Comparison of ENCODE assay signal across 26 cellular contexts in the genomic region with DNA sequence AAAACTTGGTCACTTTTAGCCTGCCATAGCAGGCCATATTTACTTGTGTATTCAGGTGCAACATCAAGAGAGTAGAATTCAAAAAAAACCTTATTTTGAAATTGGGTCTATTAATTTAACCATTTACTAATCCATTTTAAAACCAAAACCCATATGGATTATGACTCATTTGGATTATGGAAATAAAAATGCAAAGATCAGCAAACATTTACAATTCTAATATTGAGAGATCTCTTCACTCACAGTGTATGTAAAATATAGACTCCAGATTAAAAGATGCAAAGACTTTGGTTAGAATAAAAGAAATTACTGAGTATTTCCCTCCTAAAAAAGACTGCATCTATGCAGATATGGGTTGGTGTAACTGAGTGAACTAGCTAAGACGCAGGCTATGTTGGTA. TPM values are rescaled to one million over a fixed set of nuclear protein-coding genes. Genes with fewer than 3 reads are reported as not detected.
DNase-seq lines count a peak whose midpoint lies in the region; ATAC-seq, FAIRE-seq and TF ChIP-seq lines count a peak whose summit lies in the region.
"Had no signal": no experiment of that assay in that cellular context is flagged by ENCODE, and none has a peak within 500 bp of the region (broad histone marks: within the 10 kb centered on the region; RNA-seq: fewer than 3 reads in every experiment).

No MANE protein-coding gene starts in this region.

- 91% methylated on average over 1 of the region's 1 CpG for WGBS in A549 (ENCODE audit: missing lambda C conversion rate)
- 100% methylated on average over 1 of the region's 1 CpG for WGBS in K562 (ENCODE audit: insufficient coverage, low coverage, missing lambda C conversion rate)
- WGBS in mesodermal cell (ENCODE audit: insufficient coverage in 2 of 2), 2 experiments = no CpG with 5 or more reads among the region's 1 CpG

- H3K9me1 ChIP-seq in K562 (ENCODE audit: control insufficient read depth, insufficient read depth, low read length) = no peaks in the 10 kb centered on the region

- H3K4me1 ChIP-seq in A549 = peaks cover under 1% of the 10 kb centered on the region; the same call in 1 of the 3 replicates
- no peaks in the 10 kb centered on the region for H3K4me1 ChIP-seq in K562 (replicated peaks in 1 of 2; ENCODE audit: control insufficient read depth in 2 of 2, insufficient read depth in 2 of 2, low read length in 2 of 2)
- H3K4me1 ChIP-seq in mesodermal cell (ENCODE audit: control insufficient read depth, insufficient read depth, low read length, poor library complexity, severe bottlenecking) = no peaks in the 10 kb centered on the region
- H3K4me1 ChIP-seq: BE2C; BLaER1 treated with 17β-estradiol and CSF1 and Interleukin-3, amounts not matched to agents 10 nM and 100 nM had no signal

- no TSS peak for BruUV-seq in K562 (replicated peaks; lab: Mats Ljungman, UMichigan)

- TF ChIP-seq EP300 in A549 (IDR thresholded peaks at IDR 0.05) (no peak), K562 (IDR thresholded peaks at IDR 0.05; ENCODE audit: low read length) (no peak)

- intact Hi-C loops in K562 (cut with micrococcal nuclease) = no loop called here

- H3K9ac ChIP-seq in K562 (ENCODE audit: insufficient read depth in 1 of 2, low read depth in 2 of 2, low read length in 2 of 2) = no peak overlapping the region
- H3K9ac ChIP-seq: BLaER1 treated with 17β-estradiol and CSF1 and Interleukin-3, amounts not matched to agents 10 nM and 100 nM had no signal

- no peaks in the 10 kb centered on the region for H3K9me3 ChIP-seq in A549
- no peaks in the 10 kb centered on the region for H3K9me3 ChIP-seq in K562 (replicated peaks; ENCODE audit: control insufficient read depth, insufficient read depth, low read depth, low read length)
- H3K9me3 ChIP-seq in mesodermal cell (ENCODE audit: control insufficient read depth, low read length) = no peaks in the 10 kb centered on the region
- H3K9me3 ChIP-seq: BE2C; BLaER1 treated with 17β-estradiol and CSF1 and Interleukin-3, amounts not matched to agents 10 nM and 100 nM had no signal

- in situ Hi-C loops in K562 (cut with MboI) = no loop called here

- POLR2A ChIA-PET in A549 (lab: Yijun Ruan, JAX) (no interaction called here), K562 (lab: Yijun Ruan, JAX) (interaction anchor here (1.0 to 1.1 kb wide), 2 partner anchors 14 to 22 kb away, joined by 4 to 6 read pairs; a partner anchor contains a TSS)

- ATAC-seq in A549 (no peak), K562 (no peak)
- ATAC-seq: GM12878 had no signal

- TF ChIP-seq POLR2A in A549 (IDR thresholded peaks at IDR 0.05; ENCODE audit: low read length) (no peak), K562 (conservative IDR thresholded peaks at IDR 0.05) (no peak)

- H3K4me3 ChIP-seq in A549 = no peak overlapping the region
- H3K4me3 ChIP-seq in K562 = no peak overlapping the region
- H3K4me3 ChIP-seq in mesodermal cell (ENCODE audit: extremely low read depth, insufficient read depth, low read length, poor library complexity, severe bottlenecking) = no peak overlapping the region
- H3K4me3 ChIP-seq: BLaER1 treated with 17β-estradiol and CSF1 and Interleukin-3, amounts not matched to agents 10 nM and 100 nM; GM12878 had no signal

- H3K4me2 ChIP-seq in A549 (no peak overlapping the region), K562 (ENCODE audit: insufficient read depth, low read length) (no peak overlapping the region)
- H3K4me2 ChIP-seq: BLaER1 treated with 17β-estradiol and CSF1 and Interleukin-3, amounts not matched to agents 10 nM and 100 nM had no signal

- TF ChIP-seq CTCF in A549 (IDR thresholded peaks at IDR 0.05) (no peak), K562 (IDR thresholded peaks at IDR 0.05 in 2 of 3, conservative IDR thresholded peaks at IDR 0.05 in 1 of 3; ENCODE audit: insufficient read depth in 2 of 3, low read depth in 1 of 3, low read length in 3 of 3) (no peak)

- FAIRE-seq in A549 (lab: Jason Lieb, UNC) = no peak
- no peak for FAIRE-seq in K562 (lab: Jason Lieb, UNC)
- FAIRE-seq: A204.1, D721Med, GM12878, H1 had no signal

- H3K36me3 ChIP-seq in K562 (ENCODE audit: control insufficient read depth, insufficient read depth, low read length) (peaks cover 71% of the 10 kb centered on the region), mesodermal cell (ENCODE audit: control insufficient read depth, insufficient read depth, low read length) (peaks cover 38% of the 10 kb centered on the region)

- H3K27ac ChIP-seq in A549 (no peak overlapping the region), K562 (ENCODE audit: extremely low read depth, low read depth, low read length) (no peak overlapping the region), mesodermal cell (ENCODE audit: low read depth, low read length, severe bottlenecking) (peak overlapping the region; percentile 63)
- H3K27ac ChIP-seq: 22Rv1; BLaER1 treated with 17β-estradiol and CSF1 and Interleukin-3, amounts not matched to agents 10 nM and 100 nM had no signal

- no peaks in the 10 kb centered on the region for H3K27me3 ChIP-seq in K562 (ENCODE audit: control insufficient read depth in 2 of 2, insufficient read depth in 2 of 2, low read length in 2 of 2)
- H3K27me3 ChIP-seq: BE2C; BLaER1 treated with 17β-estradiol and CSF1 and Interleukin-3, amounts not matched to agents 10 nM and 100 nM had no signal

- 0 out of 3 replicates have a peak, but pooled peaks cover 2% of the 10 kb centered on the region for H3K79me2 ChIP-seq in K562 (ENCODE audit: control insufficient read depth, insufficient read depth, low read length)

- no peak overlapping the region for H2AFZ ChIP-seq in K562 (ENCODE audit: low read depth, low read length)

- TF ChIP-seq RAD21 in A549 (conservative IDR thresholded peaks at IDR 0.05 in 1 of 2, IDR thresholded peaks at IDR 0.05 in 1 of 2) = no peak
- TF ChIP-seq RAD21 in K562 (CRISPR knock-in tag; conservative IDR thresholded peaks at IDR 0.05 in 1 of 2, IDR thresholded peaks at IDR 0.05 in 1 of 2) = no peak

- DNase-seq in NCI-H526 (lab: John Stamatoyannopoulos, UW) (peak; percentile 24 to 29), NCI-H526 treated with DMSO at 0.1 percent for 48 hours (lab: John Stamatoyannopoulos, UW) (no peak), A549 (ENCODE audit: low read depth in 1 of 2, low spot score in 1 of 2) (no peak), K562 (ENCODE audit: extremely low read depth in 1 of 4, low spot score in 3 of 4) (no peak), inferior parietal cortex (ENCODE audit: extremely low spot score) (no peak), iPS-NIHi11 (ENCODE audit: low spot score) (no peak)
- no peak for DNase-seq in activated CD4-positive, CD25-positive, alpha-beta regulatory T cell (lab: John Stamatoyannopoulos, UW)
- DNase-seq: ACHN; AML-193; BE2C; CD4-positive, alpha-beta T cell; CD8-positive, alpha-beta memory T cell; DMS 273 treated with DMSO at 0.1 percent for 48 hours; DMS79; EL; GDM1; H7; HCEC 1CT had no signal

- CTCF ChIA-PET in A549 (lab: Yijun Ruan, JAX) = interaction anchor here (1.0 to 1.5 kb wide), 2 partner anchors 9 to 10 kb away, joined by 3 read pairs; no protein-coding TSS in a partner anchor
- CTCF ChIA-PET in K562 (lab: Yijun Ruan, JAX; ENCODE audit: low intra/inter-chr PET ratio) = interaction anchor here (0.6 kb wide), 1 partner anchor 10 kb away, joined by 3 read pairs; no protein-coding TSS in a partner anchor

- no peaks in the 10 kb centered on the region for H4K20me1 ChIP-seq in K562 (replicated peaks; ENCODE audit: control insufficient read depth, insufficient read depth, low read length)

RNA-seq across cellular contexts. Expression of a gene that starts 14.1 kb away (rescaled TPM):
- 271 and 360 TPM in 2 replicates for polyA plus RNA-seq in A549 (2011; rRNA removed)
- polyA plus RNA-seq in A549 (2012; cell fraction: cytosol; rRNA removed) = 240 and 249 TPM in 2 replicates
- 97.7 and 193 TPM in 2 replicates for polyA plus RNA-seq in A549 (2012; cell fraction: nucleus; rRNA removed)
- polyA plus RNA-seq in A549 (2017; fragmentation: RNase III; extraction: RNeasy Plus Mini Kit Qiagen cat#74134 plus additional on column Dnase treatment) = 464 to 507 TPM (median 488 TPM) in 3 replicates
- 21.3 and 22.8 TPM in 2 replicates for polyA minus RNA-seq in A549 (2011; rRNA and poly(A)+ RNA removed)
- 16.2 and 38.9 TPM in 2 replicates for total RNA-seq in K562 (2011; cell fraction: chromatin; rRNA removed; ENCODE audit: low replicate concordance)
- 35.9 and 40.2 TPM in 2 replicates for total RNA-seq in K562 (2011; cell fraction: nucleolus; rRNA removed)
- total RNA-seq in K562 (2011; cell fraction: nucleoplasm; rRNA removed) = 46.6 and 74.0 TPM in 2 replicates
- 182 and 234 TPM in 2 replicates for total RNA-seq in K562 (2014; rRNA removed)
- total RNA-seq in K562 (2014; rRNA removed; fragmentation: Illumina TruSeq; extraction: Trizol) = 546 and 593 TPM in 2 replicates
- 529 and 585 TPM in 2 replicates for total RNA-seq in K562 (2015; rRNA removed; fragmentation: Illumina TruSeq; extraction: Trizol)
- total RNA-seq in K562 (2021) = 548 and 636 TPM in 2 replicates
- 833 and 852 TPM in 2 replicates for polyA plus RNA-seq in K562 (2011; rRNA removed)
- 229 and 319 TPM in 2 replicates for polyA plus RNA-seq in K562 (2011; cell fraction: cytosol; rRNA removed)
- 197 and 351 TPM in 2 replicates for polyA plus RNA-seq in K562 (2011; cell fraction: nucleus; rRNA removed)
- polyA plus RNA-seq in K562 (2012) = 641 and 749 TPM in 2 replicates
- 472 and 685 TPM in 2 replicates for polyA plus RNA-seq in K562 (2014; fragmentation: Illumina TruSeq; extraction: Trizol)
- polyA plus RNA-seq in K562 (2014; fragmentation: Nextera tagmentation; extraction: Ambion mirVana) = 1,000 to 10,000 TPM; 1,858 to 2,216 TPM
- 402 and 501 TPM in 2 replicates for polyA plus RNA-seq in K562 (2014; rRNA removed)
- polyA minus RNA-seq in K562 (2011; rRNA and poly(A)+ RNA removed) = 40.4 and 45.6 TPM in 2 replicates
- 38.7 and 61.6 TPM in 2 replicates for polyA minus RNA-seq in K562 (2011; cell fraction: cytosol; rRNA and poly(A)+ RNA removed)
- polyA minus RNA-seq in K562 (2011; cell fraction: nucleus; rRNA and poly(A)+ RNA removed) = 12.9 and 28.1 TPM in 2 replicates
- 291 TPM for polyA plus RNA-seq in mesodermal cell (2013, experiment 1 of 2)
- 294 TPM for polyA plus RNA-seq in mesodermal cell (2013, experiment 2 of 2)

RNA-seq across cellular contexts. Expression of a gene that starts 26.9 kb away (rescaled TPM):
- 75.5 and 94.3 TPM in 2 replicates for polyA plus RNA-seq in A549 (2011; rRNA removed)
- polyA plus RNA-seq in A549 (2012; cell fraction: cytosol; rRNA removed) = 10.5 and 13.0 TPM in 2 replicates
- 9.4 and 17.2 TPM in 2 replicates for polyA plus RNA-seq in A549 (2012; cell fraction: nucleus; rRNA removed)
- polyA plus RNA-seq in A549 (2017; fragmentation: RNase III; extraction: RNeasy Plus Mini Kit Qiagen cat#74134 plus additional on column Dnase treatment) = 56.1 to 65.1 TPM (median 61.6 TPM) in 3 replicates
- 26.4 and 26.9 TPM in 2 replicates for polyA minus RNA-seq in A549 (2011; rRNA and poly(A)+ RNA removed)
- total RNA-seq in K562 (2011; cell fraction: chromatin; rRNA removed; ENCODE audit: low replicate concordance) = 14.6 and 50.2 TPM in 2 replicates
- total RNA-seq in K562 (2011; cell fraction: nucleolus; rRNA removed) = 9.2 and 12.1 TPM in 2 replicates
- total RNA-seq in K562 (2011; cell fraction: nucleoplasm; rRNA removed) = 30.1 and 51.8 TPM in 2 replicates
- total RNA-seq in K562 (2014; rRNA removed) = 16.3 and 17.1 TPM in 2 replicates
- total RNA-seq in K562 (2014; rRNA removed; fragmentation: Illumina TruSeq; extraction: Trizol) = 31.2 and 37.1 TPM in 2 replicates
- 27.0 and 29.2 TPM in 2 replicates for total RNA-seq in K562 (2015; rRNA removed; fragmentation: Illumina TruSeq; extraction: Trizol)
- 27.4 and 29.5 TPM in 2 replicates for total RNA-seq in K562 (2021)
- 14.0 and 15.0 TPM in 2 replicates for polyA plus RNA-seq in K562 (2011; rRNA removed)
- 2.8 and 6.8 TPM in 2 replicates for polyA plus RNA-seq in K562 (2011; cell fraction: cytosol; rRNA removed)
- 6.6 and 11.8 TPM in 2 replicates for polyA plus RNA-seq in K562 (2011; cell fraction: nucleus; rRNA removed)
- 23.0 and 34.7 TPM in 2 replicates for polyA plus RNA-seq in K562 (2012)
- polyA plus RNA-seq in K562 (2014; fragmentation: Illumina TruSeq; extraction: Trizol) = 20.6 and 21.3 TPM in 2 replicates
- 1 to 10 TPM; 6.5 to 9.0 TPM for polyA plus RNA-seq in K562 (2014; fragmentation: Nextera tagmentation; extraction: Ambion mirVana)
- polyA plus RNA-seq in K562 (2014; rRNA removed) = 16.3 and 16.7 TPM in 2 replicates
- 30.7 and 39.1 TPM in 2 replicates for polyA minus RNA-seq in K562 (2011; rRNA and poly(A)+ RNA removed)
- 7.9 and 8.2 TPM in 2 replicates for polyA minus RNA-seq in K562 (2011; cell fraction: cytosol; rRNA and poly(A)+ RNA removed)
- polyA minus RNA-seq in K562 (2011; cell fraction: nucleus; rRNA and poly(A)+ RNA removed) = 6.6 and 12.9 TPM in 2 replicates
- polyA plus RNA-seq in mesodermal cell (2013, experiment 1 of 2) = 95.0 TPM
- 101 TPM for polyA plus RNA-seq in mesodermal cell (2013, experiment 2 of 2)

RNA-seq across cellular contexts. Expression of a gene that starts 51.8 kb away (rescaled TPM):
- polyA plus RNA-seq in A549 (2011; rRNA removed) (11.2 and 11.8 TPM in 2 replicates), A549 (2017; fragmentation: RNase III; extraction: RNeasy Plus Mini Kit Qiagen cat#74134 plus additional on column Dnase treatment) (5.6 to 7.5 TPM (median 6.3 TPM) in 3 replicates), K562 (2011; rRNA removed) (0.01 TPM in 1 of 2 replicates, not detected in the other), K562 (2014; fragmentation: Illumina TruSeq; extraction: Trizol) (not detected in 2 replicates), K562 (2014; fragmentation: Nextera tagmentation; extraction: Ambion mirVana) (not detected), K562 (2014; rRNA removed) (0.01 TPM in 1 of 2 replicates, not detected in the other)
- polyA plus RNA-seq in A549 (2012; cell fraction: cytosol; rRNA removed) = 1.5 and 1.6 TPM in 2 replicates
- 3.8 and 4.6 TPM in 2 replicates for polyA plus RNA-seq in A549 (2012; cell fraction: nucleus; rRNA removed)
- polyA minus RNA-seq in A549 (2011; rRNA and poly(A)+ RNA removed) = 30.5 and 39.4 TPM in 2 replicates
- total RNA-seq in K562 (2011; cell fraction: chromatin; rRNA removed; ENCODE audit: low replicate concordance) = 0.18 TPM in 1 of 2 replicates, not detected in the other
- total RNA-seq in K562 (2011; cell fraction: nucleolus; rRNA removed) = not detected in 2 replicates
- not detected in 2 replicates for total RNA-seq in K562 (2011; cell fraction: nucleoplasm; rRNA removed)
- total RNA-seq in K562 (2014; rRNA removed) (not detected in 2 replicates), K562 (2014; rRNA removed; fragmentation: Illumina TruSeq; extraction: Trizol) (not detected in 2 replicates), K562 (2015; rRNA removed; fragmentation: Illumina TruSeq; extraction: Trizol) (not detected in 2 replicates), K562 (2021) (0.11 and 0.20 TPM in 2 replicates)
- 0.01 TPM in 1 of 2 replicates, not detected in the other for polyA plus RNA-seq in K562 (2011; cell fraction: cytosol; rRNA removed)
- polyA plus RNA-seq in K562 (2011; cell fraction: nucleus; rRNA removed) = 0.04 and 0.08 TPM in 2 replicates
- 0.01 TPM in 1 of 2 replicates, not detected in the other for polyA plus RNA-seq in K562 (2012)
- 0.27 TPM in 1 of 2 replicates, not detected in the other for polyA minus RNA-seq in K562 (2011; rRNA and poly(A)+ RNA removed)
- polyA minus RNA-seq in K562 (2011; cell fraction: cytosol; rRNA and poly(A)+ RNA removed) = 1.5 and 1.8 TPM in 2 replicates
- polyA minus RNA-seq in K562 (2011; cell fraction: nucleus; rRNA and poly(A)+ RNA removed) = 0.22 and 0.27 TPM in 2 replicates
- polyA plus RNA-seq in mesodermal cell (2013, experiment 1 of 2) = 23.2 TPM
- 15.9 TPM for polyA plus RNA-seq in mesodermal cell (2013, experiment 2 of 2)
- total RNA-seq: CD4-positive, alpha-beta T cell; CD8-positive, alpha-beta memory T cell had no signal
- polyA plus RNA-seq: CD14-positive monocyte; CD8-positive, alpha-beta memory T cell had no signal

Comparison
In these comparisons a context has a peak if more than half of its experiments do, and no peak if none do; other contexts are left out.
1. DNase-seq: peak in NCI-H526 (2 of 2); none in NCI-H526 treated with DMSO at 0.1 percent for 48 hours (single experiment), A549 (0 of 2), K562 (0 of 4), inferior parietal cortex (single experiment), activated CD4-positive, CD25-positive, alpha-beta regulatory T cell (0 of 4) and iPS-NIHi11 (single experiment).